In the genomic region with DNA sequence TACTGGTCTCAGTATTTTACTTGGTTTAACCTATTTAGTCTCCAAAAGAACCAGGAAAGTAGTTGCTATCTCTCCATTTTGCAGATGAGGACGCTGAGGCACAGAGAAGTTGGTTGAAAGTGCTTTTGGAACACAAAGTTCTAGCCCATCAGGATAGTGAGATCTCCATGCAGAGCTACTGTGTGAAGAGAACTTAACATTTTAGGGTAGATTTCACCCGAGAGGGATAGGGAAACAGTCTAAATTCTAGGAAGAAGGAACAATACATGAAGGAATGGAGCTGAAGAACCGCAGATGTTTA, we compare ENCODE assay signal across 15 cellular contexts.
DNase-seq lines count a peak whose midpoint lies in the region; ATAC-seq and TF ChIP-seq lines count a peak whose summit lies in the region.
"Had no signal": no experiment of that assay in that cellular context is flagged by ENCODE, and none has a peak within 500 bp of the region (broad histone marks: within the 10 kb centered on the region; RNA-seq: fewer than 3 reads in every experiment).

No MANE protein-coding gene starts in this region.

- intact Hi-C loops in stomach (cut with DNase I; ENCODE audit: low total_unique reads), result no loop called here

- H3K4me1 ChIP-seq in HUES6 (ENCODE audit: control insufficient read depth, insufficient read depth, low read length), result peaks cover 53% of the 10 kb centered on the region
- H3K4me1 ChIP-seq in endodermal cell (ENCODE audit: control insufficient read depth, insufficient read depth, low read length), result peaks cover 33% of the 10 kb centered on the region
- H3K4me1 ChIP-seq in muscle layer of duodenum (ENCODE audit: control insufficient read depth in 1 of 2, insufficient read depth in 2 of 2, low read length in 2 of 2), result peaks cover 32% of the 10 kb centered on the region in 2 donors
- H3K4me1 ChIP-seq in stomach, result peaks cover 43 to 74% (median 56%) of the 10 kb centered on the region in 4 donors

- ATAC-seq in HG03565 (IDR thresholded peaks at IDR 0.05; ENCODE audit: unreplicated experiment) (no peak), GM21737 (IDR thresholded peaks at IDR 0.05; ENCODE audit: unreplicated experiment) (no peak)
- ATAC-seq: activated T-helper 17 cell treated with anti-CD3 and anti-CD28 coated beads, Interleukin-2, amount 50 U/mL, for 72 hours; esophagus mucosa had no signal

- no peak for TF ChIP-seq EP300 in stomach (IDR thresholded peaks at IDR 0.05)

- H3K9me3 Mint-ChIP-seq in endodermal cell, result no peaks in the 10 kb centered on the region
- H3K9me3 Mint-ChIP-seq: activated CD4-positive, alpha-beta memory T cell treated with anti-CD3 and anti-CD28 coated beads, Interleukin-2, amount 10 ng/mL, durations not matched to agents 7 days and 5 days; activated T-helper 17 cell treated with anti-CD3 and anti-CD28 coated beads, Interleukin-2, amount 50 U/mL, for 72 hours had no signal

- peaks cover 58% of the 10 kb centered on the region for H3K4me1 Mint-ChIP-seq in endodermal cell

- H3K36me3 Mint-ChIP-seq in endodermal cell (ENCODE audit: low read depth), result peaks cover 26% of the 10 kb centered on the region

- H3K36me3 ChIP-seq in HUES6 (ENCODE audit: control insufficient read depth, insufficient read depth, low read length) (no peaks in the 10 kb centered on the region), endodermal cell (ENCODE audit: control insufficient read depth, insufficient read depth, low read length) (peaks cover 37% of the 10 kb centered on the region), muscle layer of duodenum (ENCODE audit: control insufficient read depth in 1 of 2, insufficient read depth in 2 of 2, low read length in 2 of 2) (no peaks in the 10 kb centered on the region), stomach (no peaks in the 10 kb centered on the region)

- peak overlapping the region; percentile 45 for H3K9ac ChIP-seq in HUES6 (ENCODE audit: low read length)
- no peak overlapping the region for H3K9ac ChIP-seq in endodermal cell (ENCODE audit: extremely low read depth, low read length, poor library complexity, severe bottlenecking)

- H3K27ac ChIP-seq in HUES6 (ENCODE audit: low read depth, low read length) (peak overlapping the region; percentile 85), endodermal cell (ENCODE audit: low read depth, low read length) (no peak overlapping the region), muscle layer of duodenum (ENCODE audit: low read length) (peak overlapping the region; percentile 65), stomach (peak overlapping the region in 4 of 5 donors; percentile 81 to 87 (median 82))

- no peaks in the 10 kb centered on the region for H3K27me3 ChIP-seq in HUES6 (ENCODE audit: control insufficient read depth, insufficient read depth, low read length)
- H3K27me3 ChIP-seq in endodermal cell (ENCODE audit: control insufficient read depth, insufficient read depth, low read length, poor library complexity, severe bottlenecking), result no peaks in the 10 kb centered on the region
- no peaks in the 10 kb centered on the region for H3K27me3 ChIP-seq in muscle layer of duodenum (ENCODE audit: low read depth, low read length)
- no peaks in the 10 kb centered on the region for H3K27me3 ChIP-seq in stomach

- no peak for TF ChIP-seq CTCF in endodermal cell (conservative IDR thresholded peaks at IDR 0.05)
- no peak for TF ChIP-seq CTCF in stomach (IDR thresholded peaks at IDR 0.05)

- H3K27me3 Mint-ChIP-seq in endodermal cell (ENCODE audit: insufficient read depth), result no peaks in the 10 kb centered on the region
- H3K27me3 Mint-ChIP-seq: activated CD4-positive, alpha-beta memory T cell treated with anti-CD3 and anti-CD28 coated beads, Interleukin-2, amount 10 ng/mL, durations not matched to agents 7 days and 5 days; activated T-helper 17 cell treated with anti-CD3 and anti-CD28 coated beads, Interleukin-2, amount 50 U/mL, for 72 hours had no signal

- WGBS in endodermal cell (ENCODE audit: insufficient coverage in 1 of 2, insufficient read length in 1 of 2), 2 experiments, result 79 to 91% methylated on average over 3 of the region's 3 CpGs
- 60 to 74% (median 62%) methylated on average over 3 of the region's 3 CpGs for WGBS in stomach, 5 donors

- H3K27ac Mint-ChIP-seq in endodermal cell, result peak overlapping the region; percentile 12
- H3K27ac Mint-ChIP-seq: activated CD4-positive, alpha-beta memory T cell treated with anti-CD3 and anti-CD28 coated beads, Interleukin-2, amount 10 ng/mL, durations not matched to agents 7 days and 5 days had no signal

- TF ChIP-seq POLR2A in stomach (IDR thresholded peaks at IDR 0.05), result no peak

- H3K4me3 Mint-ChIP-seq in endodermal cell, result no peak overlapping the region
- H3K4me3 Mint-ChIP-seq: activated CD4-positive, alpha-beta memory T cell treated with anti-CD3 and anti-CD28 coated beads, Interleukin-2, amount 10 ng/mL, durations not matched to agents 7 days and 5 days; activated T-helper 17 cell treated with anti-CD3 and anti-CD28 coated beads, Interleukin-2, amount 50 U/mL, for 72 hours had no signal

- DNase-seq in endodermal cell (no peak), stomach (no peak), NAMALWA (ENCODE audit: low spot score) (no peak), T-helper 2 cell (no peak)
- DNase-seq: activated CD4-positive, alpha-beta memory T cell treated with anti-CD3 and anti-CD28 coated beads, Interleukin-2, amount 10 ng/mL, durations not matched to agents 7 days and 5 days; amniotic stem cell; cortex of kidney; NCI-H1105; stimulated activated CD4-positive, alpha-beta T cell treated with anti-CD3 and anti-CD28 coated beads, Interleukin-4, amount 100 ng/mL, for 1 hour had no signal

- no peak overlapping the region for H3K4me3 ChIP-seq in HUES6 (ENCODE audit: low read depth, low read length)
- H3K4me3 ChIP-seq in endodermal cell (ENCODE audit: low read length), result no peak overlapping the region
- peak overlapping the region; percentile 16 to 45 for H3K4me3 ChIP-seq in muscle layer of duodenum (ENCODE audit: low read depth in 1 of 2, low read length in 2 of 2)
- no peak overlapping the region for H3K4me3 ChIP-seq in stomach

- H3K9me3 ChIP-seq in HUES6 (ENCODE audit: control insufficient read depth, insufficient read depth, low read depth, low read length) (no peaks in the 10 kb centered on the region), endodermal cell (ENCODE audit: control insufficient read depth, low read length) (no peaks in the 10 kb centered on the region), muscle layer of duodenum (ENCODE audit: control insufficient read depth in 1 of 2, low read length in 2 of 2) (no peaks in the 10 kb centered on the region), stomach (no peaks in the 10 kb centered on the region)

Comparison
In these comparisons a context has a peak if more than half of its experiments do, and no peak if none do; other contexts are left out.
1. H3K4me3 ChIP-seq: peak in muscle layer of duodenum (2 of 2); none in HUES6 (single experiment), endodermal cell (single experiment) and stomach (0 of 4).